Comparison of ENCODE assay signal across 8 cellular contexts in genomic region chr11:75384438-75385080, GRCh38. TPM values are rescaled to one million over a fixed set of nuclear protein-coding genes. Genes with fewer than 3 reads are reported as not detected.
DNase-seq lines count a peak whose midpoint lies in the region; ATAC-seq, FAIRE-seq and TF ChIP-seq lines count a peak whose summit lies in the region.

No MANE protein-coding gene starts in this region.

- peak overlapping the region; percentile 25 to 54; a peak in 2 of 6 replicates for H3K27ac ChIP-seq in A549

- no peaks in the 10 kb centered on the region for H3K27me3 Mint-ChIP-seq in activated CD4-positive, alpha-beta T cell treated with anti-CD3 and anti-CD28 coated beads for 36 hours

- WGBS in A549 (ENCODE audit: missing lambda C conversion rate) = 16% methylated on average over 24 of the region's 24 CpGs

- DNase-seq in A549 (ENCODE audit: low read depth in 1 of 2, low spot score in 1 of 2) = peak; percentile 83 to 88
- DNase-seq in GM18507 (ENCODE audit: extremely low spot score, insufficient read length, low read depth) = peak; percentile 55
- peak; percentile 41 for DNase-seq in NCI-H345 treated with DMSO at 0.1 percent for 48 hours (lab: John Stamatoyannopoulos, UW; ENCODE audit: unreplicated experiment)
- peak; percentile 87 for DNase-seq in activated CD4-positive, alpha-beta T cell treated with anti-CD3 and anti-CD28 coated beads for 36 hours
- DNase-seq in central memory CD4-positive, alpha-beta T cell = peak; percentile 73
- DNase-seq in kidney glomerular epithelial cell (lab: John Stamatoyannopoulos, UW) = peak; percentile 67
- peak; percentile 68 for DNase-seq in stimulated activated CD4-positive, alpha-beta T cell treated with anti-CD3 and anti-CD28 coated beads, Interleukin-2, amount 100 ng/mL, for 4 hours (ENCODE audit: low read depth)

- ATAC-seq in A549 = peak; percentile 86 to 87
- peak; percentile 81 for ATAC-seq in activated CD4-positive, alpha-beta T cell treated with anti-CD3 and anti-CD28 coated beads for 36 hours
- ATAC-seq in GM18868 (IDR thresholded peaks at IDR 0.05; ENCODE audit: unreplicated experiment) = no peak

- H3K4me3 Mint-ChIP-seq in activated CD4-positive, alpha-beta T cell treated with anti-CD3 and anti-CD28 coated beads for 36 hours = peak overlapping the region; percentile 38

- peaks cover 54% of the 10 kb centered on the region for H3K4me1 ChIP-seq in A549

- no peak for FAIRE-seq in A549 (lab: Jason Lieb, UNC)
- FAIRE-seq in GM18507 (lab: Jason Lieb, UNC) = peak; percentile 56

- H3K4me3 ChIP-seq in A549 = no peak overlapping the region

- no peaks in the 10 kb centered on the region for H3K36me3 Mint-ChIP-seq in activated CD4-positive, alpha-beta T cell treated with anti-CD3 and anti-CD28 coated beads for 36 hours (ENCODE audit: low read depth)

- CTCF ChIA-PET in A549 (lab: Yijun Ruan, JAX) = interaction anchor here (0.6 to 20.4 kb wide), 47 partner anchors 9 to 394 kb away, joined by 3 to 581 read pairs (median 6); partner anchors contain the start of genes ARRB1 and RPS3
- CTCF ChIA-PET in activated CD4-positive, alpha-beta T cell treated with anti-CD3 and anti-CD28 coated beads for 36 hours (lab: Charles Lee) = interaction anchor here (0.6 to 12.7 kb wide), 28 partner anchors 9 to 415 kb away, joined by 3 to 279 read pairs (median 4); no protein-coding TSS in a partner anchor

- TF ChIP-seq POLR2A in A549 (IDR thresholded peaks at IDR 0.05; ENCODE audit: low read length) = no peak

- POLR2A ChIA-PET in A549 (lab: Yijun Ruan, JAX) = no interaction called here
- POLR2A ChIA-PET in activated CD4-positive, alpha-beta T cell treated with anti-CD3 and anti-CD28 coated beads for 36 hours (lab: Charles Lee) = interaction anchor here (0.7 kb wide), 1 partner anchor 34 kb away, joined by 4 read pairs; no protein-coding TSS in a partner anchor

- TF ChIP-seq CTCF in A549 (IDR thresholded peaks at IDR 0.05) = peak; percentile 98

- no peaks in the 10 kb centered on the region for H3K9me3 Mint-ChIP-seq in activated CD4-positive, alpha-beta T cell treated with anti-CD3 and anti-CD28 coated beads for 36 hours (ENCODE audit: low read depth)

- intact Hi-C loops in activated CD4-positive, alpha-beta T cell treated with anti-CD3 and anti-CD28 coated beads for 36 hours (cut with DNase I, micrococcal nuclease) = loop anchor here (1.0 to 5.0 kb wide), 4 partner anchors 46 to 242 kb away; no protein-coding TSS in a partner anchor

- no peaks in the 10 kb centered on the region for H3K9me3 ChIP-seq in A549

- peak overlapping the region; percentile 72 for H3K27ac Mint-ChIP-seq in activated CD4-positive, alpha-beta T cell treated with anti-CD3 and anti-CD28 coated beads for 36 hours

- TF ChIP-seq RAD21 in A549 (conservative IDR thresholded peaks at IDR 0.05 in 1 of 2, IDR thresholded peaks at IDR 0.05 in 1 of 2) = peak; percentile 99 to 100

- H3K4me1 Mint-ChIP-seq in activated CD4-positive, alpha-beta T cell treated with anti-CD3 and anti-CD28 coated beads for 36 hours = peaks cover 17% of the 10 kb centered on the region

- TF ChIP-seq EP300 in A549 (IDR thresholded peaks at IDR 0.05) = no peak

- peak overlapping the region; percentile 35 for H3K4me2 ChIP-seq in A549

TF ChIP-seq in A549, 52 proteins besides CTCF, POLR2A, EP300 and RAD21:
- TF ChIP-seq ESRRA (IDR thresholded peaks at IDR 0.05; ENCODE audit: borderline replicate concordance, low read length) (no peak), MAX (IDR thresholded peaks at IDR 0.05) (0 out of 2 replicates have a peak, but pooled peaks have one; percentile 24), SMC3 (IDR thresholded peaks at IDR 0.05) (peak; percentile 100)

RNA-seq across cellular contexts. Expression of gene RPS3, which starts 14.8 kb away (rescaled TPM):
- polyA plus RNA-seq in A549 (2011; rRNA removed) (2,571 and 3,468 TPM in 2 replicates), A549 (2017; fragmentation: RNase III; extraction: RNeasy Plus Mini Kit Qiagen cat#74134 plus additional on column Dnase treatment) (3,458 to 3,978 TPM (median 3,544 TPM) in 3 replicates)
- 3,252 and 4,158 TPM in 2 replicates for polyA plus RNA-seq in A549 (2012; cell fraction: cytosol; rRNA removed)
- 1,461 and 2,420 TPM in 2 replicates for polyA plus RNA-seq in A549 (2012; cell fraction: nucleus; rRNA removed)
- polyA minus RNA-seq in A549 (2011; rRNA and poly(A)+ RNA removed) = 1,439 and 1,839 TPM in 2 replicates
- 1,000 to 10,000 TPM; 4,536 to 4,569 TPM for total RNA-seq in activated CD4-positive, alpha-beta T cell treated with anti-CD3 and anti-CD28 coated beads for 36 hours

RNA-seq across cellular contexts. Expression of gene ARRB1, which starts 33.1 kb away (rescaled TPM):
- 14.3 and 18.1 TPM in 2 replicates for polyA plus RNA-seq in A549 (2011; rRNA removed)
- polyA plus RNA-seq in A549 (2012; cell fraction: cytosol; rRNA removed) = 4.8 TPM in 2 replicates
- 3.8 and 5.0 TPM in 2 replicates for polyA plus RNA-seq in A549 (2012; cell fraction: nucleus; rRNA removed)
- polyA plus RNA-seq in A549 (2017; fragmentation: RNase III; extraction: RNeasy Plus Mini Kit Qiagen cat#74134 plus additional on column Dnase treatment) = 4.9 to 8.4 TPM (median 6.8 TPM) in 3 replicates
- 54.8 and 57.9 TPM in 2 replicates for polyA minus RNA-seq in A549 (2011; rRNA and poly(A)+ RNA removed)
- total RNA-seq in activated CD4-positive, alpha-beta T cell treated with anti-CD3 and anti-CD28 coated beads for 36 hours = 10 to 100 TPM; 21.0 to 21.8 TPM

RNA-seq across cellular contexts. Expression of gene KLHL35, which starts 48.4 kb away (rescaled TPM):
- polyA plus RNA-seq in A549 (2011; rRNA removed) (1.0 and 1.7 TPM in 2 replicates), A549 (2017; fragmentation: RNase III; extraction: RNeasy Plus Mini Kit Qiagen cat#74134 plus additional on column Dnase treatment) (0.56 to 0.72 TPM (median 0.69 TPM) in 3 replicates)
- polyA plus RNA-seq in A549 (2012; cell fraction: cytosol; rRNA removed) = 1.5 and 1.6 TPM in 2 replicates
- 2.8 and 3.3 TPM in 2 replicates for polyA plus RNA-seq in A549 (2012; cell fraction: nucleus; rRNA removed)
- polyA minus RNA-seq in A549 (2011; rRNA and poly(A)+ RNA removed) = 0.73 and 1.2 TPM in 2 replicates
- under 1 TPM; 0.62 to 0.65 TPM for total RNA-seq in activated CD4-positive, alpha-beta T cell treated with anti-CD3 and anti-CD28 coated beads for 36 hours
